Comparison of ENCODE assay signal across 3 cellular contexts in genomic region chr6:108238321-108238720, GRCh38.
"Had no signal": no experiment of that assay in that cellular context is flagged by ENCODE, and none has a peak within 500 bp of the region (broad histone marks: within the 10 kb centered on the region; RNA-seq: fewer than 3 reads in every experiment).

No MANE protein-coding gene starts in this region.

- H3K4me3 ChIP-seq: GM12878 had no signal

- DNase-seq: GDM1, GF-D8 had no signal

- ATAC-seq: GM12878 had no signal
